In the genomic region with DNA sequence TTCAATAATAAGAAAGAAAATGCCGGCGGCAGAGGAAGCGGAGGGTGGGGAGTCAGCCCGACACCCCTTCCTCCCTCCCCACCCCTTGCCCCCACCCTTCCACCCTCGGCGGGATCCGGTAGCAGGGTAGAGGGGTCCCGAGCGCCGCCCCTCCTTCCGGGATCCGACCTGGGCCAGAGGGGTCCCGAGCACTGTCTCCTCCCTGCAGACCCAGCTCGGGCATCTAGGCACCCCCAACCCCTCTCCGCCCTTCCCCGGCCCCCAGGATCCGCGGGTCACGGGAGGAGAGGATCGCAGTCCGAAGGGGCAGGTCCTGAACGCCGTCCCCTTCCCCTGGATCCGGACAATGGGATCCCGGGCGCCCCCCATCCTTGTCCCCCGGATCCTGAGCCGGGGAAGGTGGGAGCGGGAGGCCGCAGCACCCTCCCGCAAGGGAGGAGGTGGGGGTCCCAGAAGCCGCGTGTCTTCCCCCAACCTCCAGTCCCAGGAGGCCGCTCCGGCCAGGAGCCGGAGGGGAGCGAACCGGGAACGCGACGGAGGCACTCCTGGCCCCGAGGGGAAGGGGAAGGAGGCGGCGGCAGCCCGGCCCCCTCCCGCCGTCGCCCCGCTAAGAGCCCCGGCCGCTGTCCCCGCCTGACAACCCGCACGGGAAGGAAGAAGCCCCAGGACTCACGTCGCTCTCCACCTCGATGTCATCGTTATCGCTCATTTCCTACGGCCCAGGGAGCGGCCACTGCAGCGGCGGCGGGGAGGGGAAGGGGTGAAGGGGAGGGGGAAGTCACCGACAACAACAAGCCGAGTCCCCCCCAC, we compare ENCODE assay signal across 8 cellular contexts. TPM values are rescaled to one million over a fixed set of nuclear protein-coding genes. Genes with fewer than 3 reads are reported as not detected.
A peak's percentile ranks its signal among the peaks of the same experiment; 100 is the strongest.
DNase-seq lines count a peak whose midpoint lies in the region; ATAC-seq lines count a peak whose summit lies in the region.

No MANE protein-coding gene starts in this region.

- ATAC-seq in HG03280 (IDR thresholded peaks at IDR 0.05; ENCODE audit: unreplicated experiment) (peak; percentile 22), GM21423 (IDR thresholded peaks at IDR 0.05; ENCODE audit: unreplicated experiment) (no peak)
- ATAC-seq in stimulated activated memory B cell treated with anti-CD40 and anti-IgM and Interleukin-4, amounts not matched to agents 10 μg/mL and 1 μg/mL and 100 μg/mL, for 72 hours = peak; percentile 22

- H3K9me3 ChIP-seq in ectodermal cell (ENCODE audit: control insufficient read depth, low read length) = no peaks in the 10 kb centered on the region
- H3K9me3 ChIP-seq in mucosa of rectum (ENCODE audit: control insufficient read depth in 2 of 2, low read length in 2 of 2) = no peaks in the 10 kb centered on the region

- H3K4me3 ChIP-seq in ectodermal cell (ENCODE audit: insufficient read depth, low read depth, low read length) (peak overlapping the region; percentile 90), mucosa of rectum (ENCODE audit: low read length in 2 of 2) (peak overlapping the region; percentile 76 to 80)

- DNase-seq in GM03348 (ENCODE audit: low spot score) (peak; percentile 21), HK-2 (ENCODE audit: unreplicated experiment) (no peak)
- peak; percentile 49 for DNase-seq in activated CD4-positive, alpha-beta T cell treated with anti-CD3 and anti-CD28 coated beads, Interleukin-2, amount 10 ng/mL, durations not matched to agents 7 days and 5 days

- CTCF ChIA-PET in activated CD4-positive, alpha-beta T cell treated with anti-CD3 and anti-CD28 coated beads, Interleukin-2, amount 10 ng/mL, durations not matched to agents 7 days and 5 days (lab: Charles Lee) = interaction anchor here (0.6 kb wide), 2 partner anchors 27 to 1226 kb away, joined by 3 to 5 read pairs; no protein-coding TSS in a partner anchor

- H3K9ac ChIP-seq in mucosa of rectum (ENCODE audit: low read depth in 1 of 2, low read length in 2 of 2) = peak overlapping the region; percentile 64 to 93

- H3K4me1 ChIP-seq in ectodermal cell (ENCODE audit: control insufficient read depth, insufficient read depth, low read length) = peaks cover 3% of the 10 kb centered on the region
- peaks cover 18 to 43% of the 10 kb centered on the region in 2 donors for H3K4me1 ChIP-seq in mucosa of rectum (ENCODE audit: control insufficient read depth in 2 of 2, insufficient read depth in 2 of 2, low read length in 2 of 2)

- peaks cover 12% of the 10 kb centered on the region for H3K27me3 ChIP-seq in ectodermal cell (ENCODE audit: control insufficient read depth, insufficient read depth, low read length, poor library complexity, severe bottlenecking)
- H3K27me3 ChIP-seq in mucosa of rectum (ENCODE audit: control insufficient read depth in 2 of 2, insufficient read depth in 2 of 2, low read length in 2 of 2) = no peaks in the 10 kb centered on the region

- H3K4me1 Mint-ChIP-seq in activated CD4-positive, alpha-beta T cell treated with anti-CD3 and anti-CD28 coated beads, Interleukin-2, amount 10 ng/mL, durations not matched to agents 7 days and 5 days = peaks cover 50% of the 10 kb centered on the region
- peaks cover 32% of the 10 kb centered on the region for H3K4me1 Mint-ChIP-seq in stimulated activated memory B cell treated with anti-CD40 and anti-IgM and Interleukin-4, amounts not matched to agents 10 μg/mL and 1 μg/mL and 100 μg/mL, for 72 hours

- H3K36me3 ChIP-seq in ectodermal cell (ENCODE audit: control insufficient read depth, insufficient read depth, low read length) = no peaks in the 10 kb centered on the region
- no peaks in the 10 kb centered on the region for H3K36me3 ChIP-seq in mucosa of rectum (ENCODE audit: control insufficient read depth in 2 of 2, insufficient read depth in 2 of 2, low read length in 2 of 2)

- H3K27ac Mint-ChIP-seq in activated CD4-positive, alpha-beta T cell treated with anti-CD3 and anti-CD28 coated beads, Interleukin-2, amount 10 ng/mL, durations not matched to agents 7 days and 5 days = peak overlapping the region; percentile 99
- peak overlapping the region; percentile 78 for H3K27ac Mint-ChIP-seq in stimulated activated memory B cell treated with anti-CD40 and anti-IgM and Interleukin-4, amounts not matched to agents 10 μg/mL and 1 μg/mL and 100 μg/mL, for 72 hours

- 0 to 1% methylated on average over 53 to 62 of the region's 66 CpGs for WGBS in ectodermal cell, 2 experiments

- POLR2A ChIA-PET in activated CD4-positive, alpha-beta T cell treated with anti-CD3 and anti-CD28 coated beads, Interleukin-2, amount 10 ng/mL, durations not matched to agents 7 days and 5 days (lab: Charles Lee) = interaction anchor here (0.8 kb wide), 1 partner anchor 50 kb away, joined by 3 read pairs; no protein-coding TSS in a partner anchor

- H3K27ac ChIP-seq in ectodermal cell (ENCODE audit: insufficient read depth, low read depth, low read length, poor library complexity, severe bottlenecking) = peak overlapping the region; percentile 76
- peak overlapping the region; percentile 90 to 94 for H3K27ac ChIP-seq in mucosa of rectum (ENCODE audit: low read depth in 2 of 2, low read length in 2 of 2)

- H3K36me3 Mint-ChIP-seq in activated CD4-positive, alpha-beta T cell treated with anti-CD3 and anti-CD28 coated beads, Interleukin-2, amount 10 ng/mL, durations not matched to agents 7 days and 5 days (ENCODE audit: low read depth) = peaks cover 35% of the 10 kb centered on the region
- H3K36me3 Mint-ChIP-seq in stimulated activated memory B cell treated with anti-CD40 and anti-IgM and Interleukin-4, amounts not matched to agents 10 μg/mL and 1 μg/mL and 100 μg/mL, for 72 hours = peaks cover 6% of the 10 kb centered on the region

- H3K27me3 Mint-ChIP-seq in activated CD4-positive, alpha-beta T cell treated with anti-CD3 and anti-CD28 coated beads, Interleukin-2, amount 10 ng/mL, durations not matched to agents 7 days and 5 days = peaks cover 7% of the 10 kb centered on the region
- no peaks in the 10 kb centered on the region for H3K27me3 Mint-ChIP-seq in stimulated activated memory B cell treated with anti-CD40 and anti-IgM and Interleukin-4, amounts not matched to agents 10 μg/mL and 1 μg/mL and 100 μg/mL, for 72 hours

- H3K9me3 Mint-ChIP-seq in activated CD4-positive, alpha-beta T cell treated with anti-CD3 and anti-CD28 coated beads, Interleukin-2, amount 10 ng/mL, durations not matched to agents 7 days and 5 days = no peaks in the 10 kb centered on the region
- H3K9me3 Mint-ChIP-seq in stimulated activated memory B cell treated with anti-CD40 and anti-IgM and Interleukin-4, amounts not matched to agents 10 μg/mL and 1 μg/mL and 100 μg/mL, for 72 hours = no peaks in the 10 kb centered on the region

- peak overlapping the region; percentile 80 for H3K4me3 Mint-ChIP-seq in activated CD4-positive, alpha-beta T cell treated with anti-CD3 and anti-CD28 coated beads, Interleukin-2, amount 10 ng/mL, durations not matched to agents 7 days and 5 days
- peak overlapping the region; percentile 86 for H3K4me3 Mint-ChIP-seq in stimulated activated memory B cell treated with anti-CD40 and anti-IgM and Interleukin-4, amounts not matched to agents 10 μg/mL and 1 μg/mL and 100 μg/mL, for 72 hours

RNA-seq across cellular contexts. Expression of a gene that starts 0.5 kb away (rescaled TPM):
- 100 to 1,000 TPM; 158 to 203 TPM for total RNA-seq in activated CD4-positive, alpha-beta T cell treated with anti-CD3 and anti-CD28 coated beads, Interleukin-2, amount 10 ng/mL, durations not matched to agents 7 days and 5 days
- polyA plus RNA-seq in ectodermal cell (2013, experiment 1 of 4) = 43.3 TPM
- polyA plus RNA-seq in ectodermal cell (2013, experiment 2 of 4) = 43.1 TPM
- polyA plus RNA-seq in ectodermal cell (2013, experiment 3 of 4) = 29.0 TPM
- 36.4 TPM for polyA plus RNA-seq in ectodermal cell (2013, experiment 4 of 4)
